8 cellular contexts compared by ENCODE assay signal in genomic region chr6:156933201-156934053, GRCh38.
A peak's percentile ranks its signal among the peaks of the same experiment; 100 is the strongest.
DNase-seq lines count a peak whose midpoint lies in the region; ATAC-seq, FAIRE-seq and TF ChIP-seq lines count a peak whose summit lies in the region.

No MANE protein-coding gene starts in this region.

- intact Hi-C loops in prostate gland (cut with DNase I): no loop called here

- FAIRE-seq in GM12891 (lab: Jason Lieb, UNC): no peak

- no peaks in the 10 kb centered on the region for H3K9me3 ChIP-seq in prostate gland

- POLR2A ChIA-PET in HEK293T (lab: Yijun Ruan, JAX): interaction anchor here (0.6 kb wide), 1 partner anchor 86 kb away, joined by 3 read pairs; no protein-coding TSS in a partner anchor

- no peaks in the 10 kb centered on the region for H3K36me3 ChIP-seq in prostate gland

- CTCF ChIA-PET in HEK293T (lab: Yijun Ruan, JAX): interaction anchor here (0.6 to 2.2 kb wide), 6 partner anchors 9 to 154 kb away, joined by 3 to 8 read pairs (median 4); no protein-coding TSS in a partner anchor

- H3K4me1 ChIP-seq in prostate gland (replicated peaks): peaks cover 10% of the 10 kb centered on the region

- DNase-seq in HEK293T (ENCODE audit: extremely low spot score) (peak; percentile 28), NCI-H526 (lab: John Stamatoyannopoulos, UW) (peak; percentile 53 to 76), prostate gland (ENCODE audit: low spot score) (peak; percentile 65), GM12891 (ENCODE audit: insufficient read length, low spot score) (no peak), GM20000 (ENCODE audit: low spot score) (no peak)

- peak; percentile 73 for ATAC-seq in esophagus mucosa
- ATAC-seq in HG02870 (IDR thresholded peaks at IDR 0.05; ENCODE audit: unreplicated experiment): no peak
- no peak for ATAC-seq in GM18498 (IDR thresholded peaks at IDR 0.05; ENCODE audit: unreplicated experiment)

- TF ChIP-seq CTCF in prostate gland (IDR thresholded peaks at IDR 0.05) (no peak), GM20000 (IDR thresholded peaks at IDR 0.05; ENCODE audit: extremely low read depth, missing control alignments) (no peak)

- no peaks in the 10 kb centered on the region for H3K27me3 ChIP-seq in prostate gland (replicated peaks; ENCODE audit: insufficient read depth)

- H3K27ac ChIP-seq in prostate gland: peak overlapping the region; percentile 41 to 60

- no peak overlapping the region for H3K4me3 ChIP-seq in prostate gland

- 26% methylated on average over 7 of the region's 7 CpGs for WGBS in prostate gland

- TF ChIP-seq POLR2A in prostate gland (IDR thresholded peaks at IDR 0.05) (no peak), GM12891 (IDR thresholded peaks at IDR 0.05; ENCODE audit: low read depth, low read length) (no peak)

TF ChIP-seq in HEK293T, 16 proteins besides CTCF, POLR2A, EP300 and RAD21:
- no peak for TF ChIP-seq NFRKB (IDR thresholded peaks at IDR 0.05)
- 0 out of 2 replicates have a peak, but pooled peaks have one; percentile 25 for TF ChIP-seq L3MBTL2 (conservative IDR thresholded peaks at IDR 0.05)
- TF ChIP-seq LEF1 (IDR thresholded peaks at IDR 0.05; ENCODE audit: borderline replicate concordance): no peak
- no peak for TF ChIP-seq FOXM1 (IDR thresholded peaks at IDR 0.05; ENCODE audit: borderline replicate concordance)
- no peak for TF ChIP-seq ELF4 (IDR thresholded peaks at IDR 0.05)
- TF ChIP-seq ZNF384 (IDR thresholded peaks at IDR 0.05): peak; percentile 87

TF ChIP-seq in GM12891, 5 proteins besides CTCF, POLR2A, EP300 and RAD21:
- TF ChIP-seq TAF1 (IDR thresholded peaks at IDR 0.05; ENCODE audit: low read depth, low read length) (no peak), POU2F2 (IDR thresholded peaks at IDR 0.05; ENCODE audit: low read depth, low read length) (no peak), SPI1 (IDR thresholded peaks at IDR 0.05; ENCODE audit: low read depth, low read length) (no peak)

Comparison
In these comparisons a context has a peak if more than half of its experiments do, and no peak if none do; other contexts are left out.
1. DNase-seq: peak in HEK293T (single experiment), NCI-H526 (2 of 2) and prostate gland (single experiment); none in GM12891 (single experiment) and GM20000 (single experiment).